Comparison of ENCODE assay signal across 13 cellular contexts in genomic region chr5:135930029-135930948, GRCh38. TPM values are rescaled to one million over a fixed set of nuclear protein-coding genes. Genes with fewer than 3 reads are reported as not detected.
DNase-seq lines count a peak whose midpoint lies in the region; ATAC-seq and TF ChIP-seq lines count a peak whose summit lies in the region.
"Had no signal": no experiment of that assay in that cellular context is flagged by ENCODE, and none has a peak within 500 bp of the region (broad histone marks: within the 10 kb centered on the region; RNA-seq: fewer than 3 reads in every experiment).

No MANE protein-coding gene starts in this region.

- H3K36me3 Mint-ChIP-seq in mesothelial cell of epicardium, result no peaks in the 10 kb centered on the region

- TF ChIP-seq CTCF in HFF-Myc (IDR thresholded peaks at IDR 0.05; ENCODE audit: low read depth, low read length, missing control alignments) (no peak), mesothelial cell of epicardium (IDR thresholded peaks at IDR 0.05; ENCODE audit: unreplicated experiment) (no peak)

- H3K27ac ChIP-seq in ectodermal cell (ENCODE audit: insufficient read depth, low read depth, low read length, poor library complexity, severe bottlenecking), result no peak overlapping the region

- in situ Hi-C loops in ACHN (cut with HindIII; ENCODE audit: low pct_ligation_motif_present, low pct_unique_long_range_greater_than_20kb, low sequenced_read_pairs), result no loop called here

- H3K27ac Mint-ChIP-seq in mesothelial cell of epicardium, result peak overlapping the region; percentile 9

- DNase-seq in ACHN (peak; percentile 44), HFF-Myc (ENCODE audit: extremely low read depth, low read depth) (no peak), mesothelial cell of epicardium (ENCODE audit: low spot score in 2 of 2, unreplicated experiment in 2 of 2) (peak; percentile 36 to 64), anterior cingulate cortex (lab: John Stamatoyannopoulos, UW) (no peak)
- DNase-seq: Karpas-422 had no signal

- peak overlapping the region; percentile 16 for H3K4me3 ChIP-seq in HFF-Myc (replicated peaks; ENCODE audit: low read depth, low read length)
- peak overlapping the region; percentile 28 for H3K4me3 ChIP-seq in ectodermal cell (ENCODE audit: insufficient read depth, low read depth, low read length)

- H3K27me3 ChIP-seq in ectodermal cell (ENCODE audit: control insufficient read depth, insufficient read depth, low read length, poor library complexity, severe bottlenecking), result peaks cover 81% of the 10 kb centered on the region

- WGBS in ectodermal cell, 2 experiments, result 1 to 2% methylated on average over 99 of the region's 99 CpGs

- peaks cover 65% of the 10 kb centered on the region for H3K27me3 Mint-ChIP-seq in mesothelial cell of epicardium (ENCODE audit: low read depth)

- ATAC-seq in GM18861 (IDR thresholded peaks at IDR 0.05; ENCODE audit: unreplicated experiment), result no peak
- ATAC-seq in GM21423 (IDR thresholded peaks at IDR 0.05; ENCODE audit: unreplicated experiment), result no peak
- no peak for ATAC-seq in HG03175 (IDR thresholded peaks at IDR 0.05; ENCODE audit: unreplicated experiment)

- no peaks in the 10 kb centered on the region for H3K9me3 ChIP-seq in ectodermal cell (ENCODE audit: control insufficient read depth, low read length)

- peak overlapping the region; percentile 76 for H3K4me3 Mint-ChIP-seq in mesothelial cell of epicardium

- H3K9me3 Mint-ChIP-seq in mesothelial cell of epicardium, result no peaks in the 10 kb centered on the region

- no peaks in the 10 kb centered on the region for H3K36me3 ChIP-seq in ectodermal cell (ENCODE audit: control insufficient read depth, insufficient read depth, low read length)

- peaks cover 5% of the 10 kb centered on the region for H3K4me1 Mint-ChIP-seq in mesothelial cell of epicardium

- H3K4me1 ChIP-seq in ectodermal cell (ENCODE audit: control insufficient read depth, insufficient read depth, low read length), result no peaks in the 10 kb centered on the region

RNA-seq across cellular contexts. Expression of gene LECT2, which starts 24.5 kb away (rescaled TPM):
- polyA plus RNA-seq in ectodermal cell (2013, experiment 1 of 4), result not detected
- polyA plus RNA-seq in ectodermal cell (2013, experiment 2 of 4), result not detected
- not detected for polyA plus RNA-seq in ectodermal cell (2013, experiment 3 of 4)
- not detected for polyA plus RNA-seq in ectodermal cell (2013, experiment 4 of 4)
- not detected in 3 replicates for total RNA-seq in mesothelial cell of epicardium
- total RNA-seq: aorta; G401; T-helper 2 cell treated with Interferon-gamma antibody and Interleukin-4, amounts not matched to agents 100 ng/mL and 5 ng/mL, for 36 hours; temporal lobe had no signal
- polyA plus RNA-seq: aorta had no signal

RNA-seq across cellular contexts. Expression of gene IL9, which starts 34.6 kb away (rescaled TPM):
- not detected for polyA plus RNA-seq in ectodermal cell (2013, experiment 1 of 4)
- not detected for polyA plus RNA-seq in ectodermal cell (2013, experiment 2 of 4)
- polyA plus RNA-seq in ectodermal cell (2013, experiment 3 of 4), result not detected
- polyA plus RNA-seq in ectodermal cell (2013, experiment 4 of 4), result not detected
- total RNA-seq in mesothelial cell of epicardium, result not detected in 3 replicates
- total RNA-seq: aorta, G401, temporal lobe had no signal
- polyA plus RNA-seq: aorta had no signal

Comparison
In these comparisons a context has a peak if more than half of its experiments do, and no peak if none do; other contexts are left out.
1. DNase-seq: peak in ACHN (single experiment) and mesothelial cell of epicardium (2 of 2); none in HFF-Myc (single experiment) and anterior cingulate cortex (0 of 58).